In the genomic region with DNA sequence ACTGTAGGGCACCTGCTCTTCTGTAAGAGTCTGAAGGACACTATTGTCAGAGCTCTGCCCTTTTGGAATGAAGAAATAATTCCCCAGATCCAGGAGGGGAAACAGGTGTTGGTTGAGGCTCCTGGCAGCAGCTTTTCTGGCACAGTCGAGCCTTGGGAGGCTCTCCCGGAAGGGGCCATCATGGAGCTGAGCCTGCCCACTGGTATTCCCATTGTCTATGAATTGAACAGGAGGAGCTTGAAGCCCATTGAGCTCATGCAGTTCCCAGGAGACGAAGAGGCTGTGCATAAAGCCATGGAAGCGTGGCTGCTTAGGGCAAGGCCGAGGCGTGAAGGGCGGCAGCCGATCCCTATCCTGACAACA, we compare ENCODE assay signal across 22 cellular contexts. TPM values are rescaled to one million over a fixed set of nuclear protein-coding genes. Genes with fewer than 3 reads are reported as not detected.
DNase-seq lines count a peak whose midpoint lies in the region; ATAC-seq and TF ChIP-seq lines count a peak whose summit lies in the region.
"Had no signal": no experiment of that assay in that cellular context is flagged by ENCODE, and none has a peak within 500 bp of the region (broad histone marks: within the 10 kb centered on the region; RNA-seq: fewer than 3 reads in every experiment).

No MANE protein-coding gene starts in this region.

- TF ChIP-seq CTCF in GM23338 (conservative IDR thresholded peaks at IDR 0.05; ENCODE audit: low read depth in 2 of 2) (no peak), neutrophil (IDR thresholded peaks at IDR 0.05) (no peak), OCI-LY7 (conservative IDR thresholded peaks at IDR 0.05; ENCODE audit: low read length) (no peak)

- H3K36me3 ChIP-seq in GM23338 (ENCODE audit: insufficient read depth) (no peaks in the 10 kb centered on the region; the same call in 1 of the 2 replicates), neutrophil (no peaks in the 10 kb centered on the region), OCI-LY7 (ENCODE audit: insufficient read depth, low read length) (no peaks in the 10 kb centered on the region)
- H3K36me3 ChIP-seq: tibial artery had no signal

- H3K9me2 ChIP-seq in GM23338 (ENCODE audit: insufficient read depth) (no peaks in the 10 kb centered on the region), OCI-LY7 (ENCODE audit: insufficient read depth, low read length) (no peaks in the 10 kb centered on the region)

- H4K20me1 ChIP-seq in GM23338 (replicated peaks; ENCODE audit: insufficient read depth), result peaks cover 23% of the 10 kb centered on the region
- no peaks in the 10 kb centered on the region; the same call in 1 of the 2 replicates for H4K20me1 ChIP-seq in OCI-LY7 (ENCODE audit: insufficient read depth, low read length)

- H3K79me2 ChIP-seq in GM23338 (replicated peaks; ENCODE audit: insufficient read depth), result peaks cover 100% of the 10 kb centered on the region
- H3K79me2 ChIP-seq in OCI-LY7 (ENCODE audit: insufficient read depth, low read depth, low read length), result no peaks in the 10 kb centered on the region; the same call in 1 of the 2 replicates

- 0 out of 2 replicates have a peak overlapping the region, but pooled peaks have one; percentile 32 for H3K27ac ChIP-seq in GM23338 (ENCODE audit: low read depth)
- H3K27ac ChIP-seq in neutrophil, result peak overlapping the region; percentile 63
- no peak overlapping the region for H3K27ac ChIP-seq in OCI-LY7 (ENCODE audit: low read depth, low read length, poor library complexity, severe bottlenecking)
- H3K27ac ChIP-seq: lower lobe of right lung had no signal

- peaks cover 25% of the 10 kb centered on the region for H3K4me1 Mint-ChIP-seq in GM23338
- peaks cover 26% of the 10 kb centered on the region for H3K4me1 Mint-ChIP-seq in central memory CD8-positive, alpha-beta T cell

- H3K9me3 ChIP-seq in neutrophil, result no peaks in the 10 kb centered on the region
- no peaks in the 10 kb centered on the region for H3K9me3 ChIP-seq in OCI-LY7 (ENCODE audit: low read length)
- H3K9me3 ChIP-seq: lower lobe of right lung, tibial artery had no signal

- intact Hi-C loops in OCI-LY7 (cut with micrococcal nuclease; ENCODE audit: unreplicated experiment), result no loop called here

- H3K4me3 ChIP-seq in GM23338 (no peak overlapping the region), neutrophil (ENCODE audit: low read depth in 1 of 2, low read length in 1 of 2) (no peak overlapping the region), OCI-LY7 (ENCODE audit: low read depth, low read length, poor library complexity, severe bottlenecking) (no peak overlapping the region)
- H3K4me3 ChIP-seq: lower lobe of right lung, tibial artery had no signal

- no peaks in the 10 kb centered on the region for H3K27me3 ChIP-seq in GM23338 (ENCODE audit: insufficient read depth)
- no peaks in the 10 kb centered on the region for H3K27me3 ChIP-seq in neutrophil
- H3K27me3 ChIP-seq: tibial artery had no signal

- peaks cover 2% of the 10 kb centered on the region for H3K27me3 Mint-ChIP-seq in GM23338 (ENCODE audit: insufficient read depth, low read depth, poor library complexity)
- H3K27me3 Mint-ChIP-seq in central memory CD8-positive, alpha-beta T cell, result no peaks in the 10 kb centered on the region
- H3K27me3 Mint-ChIP-seq: activated T-cell treated with anti-CD3 and anti-CD28 coated beads, Interleukin-2, amount 50 U/mL, for 24 hours; CD4-positive, alpha-beta T cell had no signal

- no peaks in the 10 kb centered on the region; the same call in 2 of the 3 replicates for H3K36me3 Mint-ChIP-seq in GM23338 (ENCODE audit: low read depth)
- peaks cover 5% of the 10 kb centered on the region for H3K36me3 Mint-ChIP-seq in central memory CD8-positive, alpha-beta T cell (ENCODE audit: insufficient read depth)

- H3K4me2 ChIP-seq in GM23338 (no peak overlapping the region), OCI-LY7 (ENCODE audit: low read length) (no peak overlapping the region)

- ATAC-seq in GM23338 (peak; percentile 32; the same call in 2 of the 3 replicates), GM21529 (IDR thresholded peaks at IDR 0.05; ENCODE audit: unreplicated experiment) (no peak)
- no peak for ATAC-seq in central memory CD8-positive, alpha-beta T cell (replicated peaks; ENCODE audit: extremely low read depth, poor library complexity, severe bottlenecking)
- ATAC-seq: activated CD4-positive, CD25-positive, alpha-beta regulatory T cell treated with anti-CD3 and anti-CD28 coated beads, Interleukin-2, amount 50 U/mL, for 24 hours; activated CD8-positive, alpha-beta T cell treated with anti-CD3 and anti-CD28 coated beads, Interleukin-2, amount 10 ng/mL, durations not matched to agents 7 days and 5 days; lower lobe of right lung; stimulated activated naive CD8-positive, alpha-beta T cell treated with anti-CD3 and anti-CD28 coated beads, Interleukin-15, Interleukin-2, amounts not matched to agents 100 U/mL and 50 U/mL, for 24 hours had no signal

- POLR2A ChIA-PET in OCI-LY7 (lab: Charles Lee), result interaction anchor here (0.6 kb wide), 1 partner anchor 29 kb away, joined by 6 read pairs; no protein-coding TSS in a partner anchor

- BruUV-seq in OCI-LY7 (replicated peaks; lab: Mats Ljungman, UMichigan), result no TSS peak

- H2AFZ ChIP-seq in GM23338, result no peak overlapping the region
- H2AFZ ChIP-seq in OCI-LY7 (ENCODE audit: low read length), result no peak overlapping the region

- H3K4me1 ChIP-seq in GM23338 (ENCODE audit: insufficient read depth), result peaks cover 9% of the 10 kb centered on the region; the same call in 1 of the 2 replicates
- peaks cover 25 to 32% of the 10 kb centered on the region in 2 experiments for H3K4me1 ChIP-seq in neutrophil (ENCODE audit: control insufficient read depth in 1 of 2, insufficient read depth in 1 of 2, low read depth in 1 of 2, low read length in 1 of 2)
- H3K4me1 ChIP-seq in OCI-LY7 (ENCODE audit: insufficient read depth, low read length, poor library complexity, severe bottlenecking), result no peaks in the 10 kb centered on the region

- H3K9me3 Mint-ChIP-seq in GM23338, result no peaks in the 10 kb centered on the region
- no peaks in the 10 kb centered on the region for H3K9me3 Mint-ChIP-seq in central memory CD8-positive, alpha-beta T cell
- H3K9me3 Mint-ChIP-seq: activated T-cell treated with anti-CD3 and anti-CD28 coated beads, Interleukin-2, amount 50 U/mL, for 24 hours; CD4-positive, alpha-beta T cell had no signal

- 0 out of 2 replicates have a peak, but pooled peaks cover 3% of the 10 kb centered on the region for H3F3A ChIP-seq in GM23338 (replicated peaks; ENCODE audit: low read depth)

- H3K4me3 Mint-ChIP-seq in GM23338, result no peak overlapping the region
- no peak overlapping the region for H3K4me3 Mint-ChIP-seq in central memory CD8-positive, alpha-beta T cell
- H3K4me3 Mint-ChIP-seq: activated CD8-positive, alpha-beta T cell treated with anti-CD3 and anti-CD28 coated beads, Interleukin-2, amount 10 ng/mL, durations not matched to agents 7 days and 5 days; activated T-cell treated with anti-CD3 and anti-CD28 coated beads, Interleukin-2, amount 50 U/mL, for 24 hours; CD4-positive, alpha-beta T cell had no signal

- DNase-seq in GM23338 (ENCODE audit: low spot score) (no peak), NCI-H2029 treated with DMSO at 0.1 percent for 48 hours (lab: John Stamatoyannopoulos, UW) (peak; percentile 77), OCI-LY7 (ENCODE audit: low spot score) (no peak)
- no peak for DNase-seq in central memory CD8-positive, alpha-beta T cell (ENCODE audit: low spot score in 2 of 2)
- no peak for DNase-seq in stimulated activated naive CD4-positive, alpha-beta T cell treated with Interleukin-2 at 50 U/mL for 16 hours (lab: John Stamatoyannopoulos, UW)
- DNase-seq: activated CD8-positive, alpha-beta T cell treated with anti-CD3 and anti-CD28 coated beads, Interleukin-2, amount 10 ng/mL, durations not matched to agents 7 days and 5 days; activated T-cell treated with anti-CD3 and anti-CD28 coated beads, Interleukin-2, amount 50 U/mL, for 24 hours; CD4-positive, alpha-beta T cell; DMS53; foreskin fibroblast; H7; hippocampal formation; islet precursor cell; lower lobe of right lung; NCI-H1436; NCI-H510A treated with DMSO at 0.1 percent for 48 hours; stimulated activated CD4-positive, alpha-beta T cell treated with anti-CD3 and anti-CD28 coated beads, Interleukin-4, amount 100 ng/mL, for 1 hour; stimulated activated naive CD8-positive, alpha-beta T cell treated with anti-CD3 and anti-CD28 coated beads, Interleukin-15, Interleukin-2, amounts not matched to agents 100 U/mL and 50 U/mL, for 24 hours had no signal

- CTCF ChIA-PET in OCI-LY7 (lab: Charles Lee; ENCODE audit: unreplicated experiment), result no interaction called here

- no peak overlapping the region for H3K27ac Mint-ChIP-seq in GM23338
- H3K27ac Mint-ChIP-seq in central memory CD8-positive, alpha-beta T cell (ENCODE audit: low read depth), result peak overlapping the region; percentile 22
- H3K27ac Mint-ChIP-seq: activated CD8-positive, alpha-beta T cell treated with anti-CD3 and anti-CD28 coated beads, Interleukin-2, amount 10 ng/mL, durations not matched to agents 7 days and 5 days; activated T-cell treated with anti-CD3 and anti-CD28 coated beads, Interleukin-2, amount 50 U/mL, for 24 hours; CD4-positive, alpha-beta T cell had no signal

TF ChIP-seq in GM23338, 12 proteins besides CTCF, POLR2A, EP300 and RAD21 (continues in another document):
- TF ChIP-seq CREB1 (CRISPR knock-in tag; IDR thresholded peaks at IDR 0.05; ENCODE audit: low read depth) (no peak), NANOG (IDR thresholded peaks at IDR 0.05; ENCODE audit: borderline replicate concordance) (no peak)

RNA-seq across cellular contexts. Expression of a gene that starts 26.6 kb away (rescaled TPM):
- total RNA-seq in GM23338 (2014; rRNA removed; shearing (Covaris generic)), result 76.5 and 115 TPM in 2 replicates
- polyA plus RNA-seq in GM23338 (2016; fragmentation: Nextera tagmentation; extraction: Ambion mirVana), result 27.9 and 28.4 TPM in 2 replicates
- total RNA-seq in OCI-LY7 (2014; rRNA removed; shearing (Covaris generic)), result 19.7 and 21.5 TPM in 2 replicates
- 40.7 and 40.9 TPM in 2 replicates for total RNA-seq in OCI-LY7 (2022)
